Comparison of ENCODE assay signal across 2 cellular contexts in genomic region chr11:133950874-133951483, GRCh38.
TF ChIP-seq lines count a peak whose summit lies in the region.

No MANE protein-coding gene starts in this region.

TF ChIP-seq in HEK293, 187 proteins besides CTCF, POLR2A, EP300 and RAD21 (continued from another document):
- TF ChIP-seq ZNF560 (tag by site-specific recombination; IDR thresholded peaks at IDR 0.05; ENCODE audit: borderline replicate concordance), result no peak
- no peak for TF ChIP-seq BCL11B (tag by site-specific recombination; IDR thresholded peaks at IDR 0.05; ENCODE audit: low read depth)

TF ChIP-seq in SK-N-SH treated with all-trans-retinoic acid at 6 μM for 48 hours, 23 proteins besides CTCF, POLR2A, EP300 and RAD21 (continued from another document):
- TF ChIP-seq RARB (CRISPR knock-in tag; IDR thresholded peaks at IDR 0.05) (no peak), BACH2 (CRISPR knock-in tag; IDR thresholded peaks at IDR 0.05; ENCODE audit: borderline replicate concordance) (no peak), ZFP30 (CRISPR knock-in tag; IDR thresholded peaks at IDR 0.05) (no peak)
